2 cellular contexts compared by ENCODE assay signal in the genomic region with DNA sequence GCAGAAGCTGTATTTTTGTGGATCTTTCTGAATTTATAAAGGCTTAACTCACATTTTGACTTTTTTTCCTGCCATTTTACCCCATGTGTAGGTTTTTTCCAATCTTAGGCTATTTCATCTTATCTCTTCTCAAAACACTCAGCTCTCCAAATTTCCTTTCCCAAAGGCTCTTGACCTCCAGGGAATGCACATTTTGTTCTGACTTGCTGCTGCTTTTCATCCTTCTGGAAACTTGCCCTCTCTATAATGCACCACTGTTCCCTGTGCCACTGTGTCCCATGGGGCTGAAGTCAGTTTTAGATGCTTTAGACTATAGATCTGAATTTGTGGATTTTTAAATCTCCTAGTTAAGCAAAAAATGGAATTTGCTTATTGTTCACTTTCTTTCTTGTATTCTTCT.
TF ChIP-seq lines count a peak whose summit lies in the region.

No MANE protein-coding gene starts in this region.

TF ChIP-seq in GM23338, 12 proteins besides CTCF, POLR2A, EP300 and RAD21:
- TF ChIP-seq EZH2 (IDR thresholded peaks at IDR 0.05; ENCODE audit: low read depth, unreplicated experiment) (no peak), CREB1 (CRISPR knock-in tag; IDR thresholded peaks at IDR 0.05; ENCODE audit: low read depth) (no peak), NANOG (IDR thresholded peaks at IDR 0.05; ENCODE audit: borderline replicate concordance) (no peak), ZNF114 (CRISPR knock-in tag; IDR thresholded peaks at IDR 0.05) (no peak), STAT1 (IDR thresholded peaks at IDR 0.05; ENCODE audit: unreplicated experiment) (no peak)
- TF ChIP-seq, protein P1, sequence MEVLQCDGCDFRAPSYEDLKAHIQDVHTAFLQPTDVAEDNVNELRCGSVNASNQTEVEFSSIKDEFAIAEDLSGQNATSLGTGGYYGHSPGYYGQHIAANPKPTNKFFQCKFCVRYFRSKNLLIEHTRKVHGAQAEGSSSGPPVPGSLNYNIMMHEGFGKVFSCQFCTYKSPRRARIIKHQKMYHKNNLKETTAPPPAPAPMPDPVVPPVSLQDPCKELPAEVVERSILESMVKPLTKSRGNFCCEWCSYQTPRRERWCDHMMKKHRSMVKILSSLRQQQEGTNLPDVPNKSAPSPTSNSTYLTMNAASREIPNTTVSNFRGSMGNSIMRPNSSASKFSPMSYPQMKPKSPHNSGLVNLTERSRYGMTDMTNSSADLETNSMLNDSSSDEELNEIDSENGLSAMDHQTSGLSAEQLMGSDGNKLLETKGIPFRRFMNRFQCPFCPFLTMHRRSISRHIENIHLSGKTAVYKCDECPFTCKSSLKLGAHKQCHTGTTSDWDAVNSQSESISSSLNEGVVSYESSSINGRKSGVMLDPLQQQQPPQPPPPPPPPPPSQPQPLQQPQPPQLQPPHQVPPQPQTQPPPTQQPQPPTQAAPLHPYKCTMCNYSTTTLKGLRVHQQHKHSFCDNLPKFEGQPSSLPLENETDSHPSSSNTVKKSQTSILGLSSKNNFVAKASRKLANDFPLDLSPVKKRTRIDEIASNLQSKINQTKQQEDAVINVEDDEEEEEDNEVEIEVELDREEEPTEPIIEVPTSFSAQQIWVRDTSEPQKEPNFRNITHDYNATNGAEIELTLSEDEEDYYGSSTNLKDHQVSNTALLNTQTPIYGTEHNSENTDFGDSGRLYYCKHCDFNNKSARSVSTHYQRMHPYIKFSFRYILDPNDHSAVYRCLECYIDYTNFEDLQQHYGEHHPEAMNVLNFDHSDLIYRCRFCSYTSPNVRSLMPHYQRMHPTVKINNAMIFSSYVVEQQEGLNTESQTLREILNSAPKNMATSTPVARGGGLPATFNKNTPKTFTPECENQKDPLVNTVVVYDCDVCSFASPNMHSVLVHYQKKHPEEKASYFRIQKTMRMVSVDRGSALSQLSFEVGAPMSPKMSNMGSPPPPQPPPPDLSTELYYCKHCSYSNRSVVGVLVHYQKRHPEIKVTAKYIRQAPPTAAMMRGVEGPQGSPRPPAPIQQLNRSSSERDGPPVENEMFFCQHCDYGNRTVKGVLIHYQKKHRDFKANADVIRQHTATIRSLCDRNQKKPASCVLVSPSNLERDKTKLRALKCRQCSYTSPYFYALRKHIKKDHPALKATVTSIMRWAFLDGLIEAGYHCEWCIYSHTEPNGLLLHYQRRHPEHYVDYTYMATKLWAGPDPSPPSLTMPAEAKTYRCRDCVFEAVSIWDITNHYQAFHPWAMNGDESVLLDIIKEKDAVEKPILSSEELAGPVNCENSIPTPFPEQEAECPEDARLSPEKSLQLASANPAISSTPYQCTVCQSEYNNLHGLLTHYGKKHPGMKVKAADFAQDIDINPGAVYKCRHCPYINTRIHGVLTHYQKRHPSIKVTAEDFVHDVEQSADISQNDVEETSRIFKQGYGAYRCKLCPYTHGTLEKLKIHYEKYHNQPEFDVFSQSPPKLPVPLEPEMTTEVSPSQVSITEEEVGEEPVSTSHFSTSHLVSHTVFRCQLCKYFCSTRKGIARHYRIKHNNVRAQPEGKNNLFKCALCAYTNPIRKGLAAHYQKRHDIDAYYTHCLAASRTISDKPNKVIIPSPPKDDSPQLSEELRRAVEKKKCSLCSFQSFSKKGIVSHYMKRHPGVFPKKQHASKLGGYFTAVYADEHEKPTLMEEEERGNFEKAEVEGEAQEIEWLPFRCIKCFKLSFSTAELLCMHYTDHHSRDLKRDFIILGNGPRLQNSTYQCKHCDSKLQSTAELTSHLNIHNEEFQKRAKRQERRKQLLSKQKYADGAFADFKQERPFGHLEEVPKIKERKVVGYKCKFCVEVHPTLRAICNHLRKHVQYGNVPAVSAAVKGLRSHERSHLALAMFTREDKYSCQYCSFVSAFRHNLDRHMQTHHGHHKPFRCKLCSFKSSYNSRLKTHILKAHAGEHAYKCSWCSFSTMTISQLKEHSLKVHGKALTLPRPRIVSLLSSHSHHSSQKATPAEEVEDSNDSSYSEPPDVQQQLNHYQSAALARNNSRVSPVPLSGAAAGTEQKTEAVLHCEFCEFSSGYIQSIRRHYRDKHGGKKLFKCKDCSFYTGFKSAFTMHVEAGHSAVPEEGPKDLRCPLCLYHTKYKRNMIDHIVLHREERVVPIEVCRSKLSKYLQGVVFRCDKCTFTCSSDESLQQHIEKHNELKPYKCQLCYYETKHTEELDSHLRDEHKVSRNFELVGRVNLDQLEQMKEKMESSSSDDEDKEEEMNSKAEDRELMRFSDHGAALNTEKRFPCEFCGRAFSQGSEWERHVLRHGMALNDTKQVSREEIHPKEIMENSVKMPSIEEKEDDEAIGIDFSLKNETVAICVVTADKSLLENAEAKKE (CRISPR knock-in tag; IDR thresholded peaks at IDR 0.05), result no peak
- TF ChIP-seq, protein P2, sequence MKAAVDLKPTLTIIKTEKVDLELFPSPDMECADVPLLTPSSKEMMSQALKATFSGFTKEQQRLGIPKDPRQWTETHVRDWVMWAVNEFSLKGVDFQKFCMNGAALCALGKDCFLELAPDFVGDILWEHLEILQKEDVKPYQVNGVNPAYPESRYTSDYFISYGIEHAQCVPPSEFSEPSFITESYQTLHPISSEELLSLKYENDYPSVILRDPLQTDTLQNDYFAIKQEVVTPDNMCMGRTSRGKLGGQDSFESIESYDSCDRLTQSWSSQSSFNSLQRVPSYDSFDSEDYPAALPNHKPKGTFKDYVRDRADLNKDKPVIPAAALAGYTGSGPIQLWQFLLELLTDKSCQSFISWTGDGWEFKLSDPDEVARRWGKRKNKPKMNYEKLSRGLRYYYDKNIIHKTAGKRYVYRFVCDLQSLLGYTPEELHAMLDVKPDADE (IDR thresholded peaks at IDR 0.05), result no peak

TF ChIP-seq in H1, 55 proteins besides CTCF, POLR2A, EP300 and RAD21:
- TF ChIP-seq, protein P3, sequence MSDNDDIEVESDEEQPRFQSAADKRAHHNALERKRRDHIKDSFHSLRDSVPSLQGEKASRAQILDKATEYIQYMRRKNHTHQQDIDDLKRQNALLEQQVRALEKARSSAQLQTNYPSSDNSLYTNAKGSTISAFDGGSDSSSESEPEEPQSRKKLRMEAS (IDR thresholded peaks at IDR 0.05), result no peak
- no peak for TF ChIP-seq CBX5 (IDR thresholded peaks at IDR 0.05; ENCODE audit: low read depth, low read length)
- no peak for TF ChIP-seq EGR1 (IDR thresholded peaks at IDR 0.05; ENCODE audit: borderline replicate concordance, low read depth, low read length)
- TF ChIP-seq SP2 (IDR thresholded peaks at IDR 0.05; ENCODE audit: low read length), result no peak
- TF ChIP-seq TEAD4 (IDR thresholded peaks at IDR 0.05; ENCODE audit: low read depth, low read length), result no peak
- TF ChIP-seq, protein P4, sequence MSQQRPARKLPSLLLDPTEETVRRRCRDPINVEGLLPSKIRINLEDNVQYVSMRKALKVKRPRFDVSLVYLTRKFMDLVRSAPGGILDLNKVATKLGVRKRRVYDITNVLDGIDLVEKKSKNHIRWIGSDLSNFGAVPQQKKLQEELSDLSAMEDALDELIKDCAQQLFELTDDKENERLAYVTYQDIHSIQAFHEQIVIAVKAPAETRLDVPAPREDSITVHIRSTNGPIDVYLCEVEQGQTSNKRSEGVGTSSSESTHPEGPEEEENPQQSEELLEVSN (IDR thresholded peaks at IDR 0.05), result no peak
- no peak for TF ChIP-seq SAP30 (IDR thresholded peaks at IDR 0.05; ENCODE audit: insufficient read depth, insufficient replicate concordance, low read length)
- TF ChIP-seq, protein P5, sequence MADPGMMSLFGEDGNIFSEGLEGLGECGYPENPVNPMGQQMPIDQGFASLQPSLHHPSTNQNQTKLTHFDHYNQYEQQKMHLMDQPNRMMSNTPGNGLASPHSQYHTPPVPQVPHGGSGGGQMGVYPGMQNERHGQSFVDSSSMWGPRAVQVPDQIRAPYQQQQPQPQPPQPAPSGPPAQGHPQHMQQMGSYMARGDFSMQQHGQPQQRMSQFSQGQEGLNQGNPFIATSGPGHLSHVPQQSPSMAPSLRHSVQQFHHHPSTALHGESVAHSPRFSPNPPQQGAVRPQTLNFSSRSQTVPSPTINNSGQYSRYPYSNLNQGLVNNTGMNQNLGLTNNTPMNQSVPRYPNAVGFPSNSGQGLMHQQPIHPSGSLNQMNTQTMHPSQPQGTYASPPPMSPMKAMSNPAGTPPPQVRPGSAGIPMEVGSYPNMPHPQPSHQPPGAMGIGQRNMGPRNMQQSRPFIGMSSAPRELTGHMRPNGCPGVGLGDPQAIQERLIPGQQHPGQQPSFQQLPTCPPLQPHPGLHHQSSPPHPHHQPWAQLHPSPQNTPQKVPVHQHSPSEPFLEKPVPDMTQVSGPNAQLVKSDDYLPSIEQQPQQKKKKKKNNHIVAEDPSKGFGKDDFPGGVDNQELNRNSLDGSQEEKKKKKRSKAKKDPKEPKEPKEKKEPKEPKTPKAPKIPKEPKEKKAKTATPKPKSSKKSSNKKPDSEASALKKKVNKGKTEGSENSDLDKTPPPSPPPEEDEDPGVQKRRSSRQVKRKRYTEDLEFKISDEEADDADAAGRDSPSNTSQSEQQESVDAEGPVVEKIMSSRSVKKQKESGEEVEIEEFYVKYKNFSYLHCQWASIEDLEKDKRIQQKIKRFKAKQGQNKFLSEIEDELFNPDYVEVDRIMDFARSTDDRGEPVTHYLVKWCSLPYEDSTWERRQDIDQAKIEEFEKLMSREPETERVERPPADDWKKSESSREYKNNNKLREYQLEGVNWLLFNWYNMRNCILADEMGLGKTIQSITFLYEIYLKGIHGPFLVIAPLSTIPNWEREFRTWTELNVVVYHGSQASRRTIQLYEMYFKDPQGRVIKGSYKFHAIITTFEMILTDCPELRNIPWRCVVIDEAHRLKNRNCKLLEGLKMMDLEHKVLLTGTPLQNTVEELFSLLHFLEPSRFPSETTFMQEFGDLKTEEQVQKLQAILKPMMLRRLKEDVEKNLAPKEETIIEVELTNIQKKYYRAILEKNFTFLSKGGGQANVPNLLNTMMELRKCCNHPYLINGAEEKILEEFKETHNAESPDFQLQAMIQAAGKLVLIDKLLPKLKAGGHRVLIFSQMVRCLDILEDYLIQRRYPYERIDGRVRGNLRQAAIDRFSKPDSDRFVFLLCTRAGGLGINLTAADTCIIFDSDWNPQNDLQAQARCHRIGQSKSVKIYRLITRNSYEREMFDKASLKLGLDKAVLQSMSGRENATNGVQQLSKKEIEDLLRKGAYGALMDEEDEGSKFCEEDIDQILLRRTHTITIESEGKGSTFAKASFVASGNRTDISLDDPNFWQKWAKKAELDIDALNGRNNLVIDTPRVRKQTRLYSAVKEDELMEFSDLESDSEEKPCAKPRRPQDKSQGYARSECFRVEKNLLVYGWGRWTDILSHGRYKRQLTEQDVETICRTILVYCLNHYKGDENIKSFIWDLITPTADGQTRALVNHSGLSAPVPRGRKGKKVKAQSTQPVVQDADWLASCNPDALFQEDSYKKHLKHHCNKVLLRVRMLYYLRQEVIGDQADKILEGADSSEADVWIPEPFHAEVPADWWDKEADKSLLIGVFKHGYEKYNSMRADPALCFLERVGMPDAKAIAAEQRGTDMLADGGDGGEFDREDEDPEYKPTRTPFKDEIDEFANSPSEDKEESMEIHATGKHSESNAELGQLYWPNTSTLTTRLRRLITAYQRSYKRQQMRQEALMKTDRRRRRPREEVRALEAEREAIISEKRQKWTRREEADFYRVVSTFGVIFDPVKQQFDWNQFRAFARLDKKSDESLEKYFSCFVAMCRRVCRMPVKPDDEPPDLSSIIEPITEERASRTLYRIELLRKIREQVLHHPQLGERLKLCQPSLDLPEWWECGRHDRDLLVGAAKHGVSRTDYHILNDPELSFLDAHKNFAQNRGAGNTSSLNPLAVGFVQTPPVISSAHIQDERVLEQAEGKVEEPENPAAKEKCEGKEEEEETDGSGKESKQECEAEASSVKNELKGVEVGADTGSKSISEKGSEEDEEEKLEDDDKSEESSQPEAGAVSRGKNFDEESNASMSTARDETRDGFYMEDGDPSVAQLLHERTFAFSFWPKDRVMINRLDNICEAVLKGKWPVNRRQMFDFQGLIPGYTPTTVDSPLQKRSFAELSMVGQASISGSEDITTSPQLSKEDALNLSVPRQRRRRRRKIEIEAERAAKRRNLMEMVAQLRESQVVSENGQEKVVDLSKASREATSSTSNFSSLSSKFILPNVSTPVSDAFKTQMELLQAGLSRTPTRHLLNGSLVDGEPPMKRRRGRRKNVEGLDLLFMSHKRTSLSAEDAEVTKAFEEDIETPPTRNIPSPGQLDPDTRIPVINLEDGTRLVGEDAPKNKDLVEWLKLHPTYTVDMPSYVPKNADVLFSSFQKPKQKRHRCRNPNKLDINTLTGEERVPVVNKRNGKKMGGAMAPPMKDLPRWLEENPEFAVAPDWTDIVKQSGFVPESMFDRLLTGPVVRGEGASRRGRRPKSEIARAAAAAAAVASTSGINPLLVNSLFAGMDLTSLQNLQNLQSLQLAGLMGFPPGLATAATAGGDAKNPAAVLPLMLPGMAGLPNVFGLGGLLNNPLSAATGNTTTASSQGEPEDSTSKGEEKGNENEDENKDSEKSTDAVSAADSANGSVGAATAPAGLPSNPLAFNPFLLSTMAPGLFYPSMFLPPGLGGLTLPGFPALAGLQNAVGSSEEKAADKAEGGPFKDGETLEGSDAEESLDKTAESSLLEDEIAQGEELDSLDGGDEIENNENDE (IDR thresholded peaks at IDR 0.05; ENCODE audit: insufficient replicate concordance, low read length), result no peak
